ENCODE assay signal across 1 cellular context in the genomic region with DNA sequence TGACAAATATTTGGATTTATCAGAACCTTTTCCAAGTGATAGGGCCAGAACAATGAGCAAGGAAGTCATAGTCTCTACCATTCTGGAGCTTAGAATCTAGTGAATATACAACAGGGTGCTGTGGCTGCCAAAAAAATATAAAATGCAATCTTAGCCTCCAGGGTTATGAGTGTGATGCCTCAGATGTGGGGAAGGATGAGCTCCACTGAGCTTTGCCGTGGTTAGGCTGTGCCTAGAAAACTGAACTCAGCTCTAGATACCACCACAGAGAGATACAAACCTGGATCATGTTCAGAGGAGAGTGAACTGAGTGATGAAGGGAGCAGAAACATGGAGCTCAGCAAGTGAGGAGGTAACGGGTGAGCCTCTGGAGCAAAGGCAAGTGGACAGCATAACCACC.
TF ChIP-seq lines count a peak whose summit lies in the region.

No MANE protein-coding gene starts in this region.

TF ChIP-seq in GM23338, 12 proteins besides CTCF, POLR2A, EP300 and RAD21 (continued from another document):
- TF ChIP-seq, protein P1, sequence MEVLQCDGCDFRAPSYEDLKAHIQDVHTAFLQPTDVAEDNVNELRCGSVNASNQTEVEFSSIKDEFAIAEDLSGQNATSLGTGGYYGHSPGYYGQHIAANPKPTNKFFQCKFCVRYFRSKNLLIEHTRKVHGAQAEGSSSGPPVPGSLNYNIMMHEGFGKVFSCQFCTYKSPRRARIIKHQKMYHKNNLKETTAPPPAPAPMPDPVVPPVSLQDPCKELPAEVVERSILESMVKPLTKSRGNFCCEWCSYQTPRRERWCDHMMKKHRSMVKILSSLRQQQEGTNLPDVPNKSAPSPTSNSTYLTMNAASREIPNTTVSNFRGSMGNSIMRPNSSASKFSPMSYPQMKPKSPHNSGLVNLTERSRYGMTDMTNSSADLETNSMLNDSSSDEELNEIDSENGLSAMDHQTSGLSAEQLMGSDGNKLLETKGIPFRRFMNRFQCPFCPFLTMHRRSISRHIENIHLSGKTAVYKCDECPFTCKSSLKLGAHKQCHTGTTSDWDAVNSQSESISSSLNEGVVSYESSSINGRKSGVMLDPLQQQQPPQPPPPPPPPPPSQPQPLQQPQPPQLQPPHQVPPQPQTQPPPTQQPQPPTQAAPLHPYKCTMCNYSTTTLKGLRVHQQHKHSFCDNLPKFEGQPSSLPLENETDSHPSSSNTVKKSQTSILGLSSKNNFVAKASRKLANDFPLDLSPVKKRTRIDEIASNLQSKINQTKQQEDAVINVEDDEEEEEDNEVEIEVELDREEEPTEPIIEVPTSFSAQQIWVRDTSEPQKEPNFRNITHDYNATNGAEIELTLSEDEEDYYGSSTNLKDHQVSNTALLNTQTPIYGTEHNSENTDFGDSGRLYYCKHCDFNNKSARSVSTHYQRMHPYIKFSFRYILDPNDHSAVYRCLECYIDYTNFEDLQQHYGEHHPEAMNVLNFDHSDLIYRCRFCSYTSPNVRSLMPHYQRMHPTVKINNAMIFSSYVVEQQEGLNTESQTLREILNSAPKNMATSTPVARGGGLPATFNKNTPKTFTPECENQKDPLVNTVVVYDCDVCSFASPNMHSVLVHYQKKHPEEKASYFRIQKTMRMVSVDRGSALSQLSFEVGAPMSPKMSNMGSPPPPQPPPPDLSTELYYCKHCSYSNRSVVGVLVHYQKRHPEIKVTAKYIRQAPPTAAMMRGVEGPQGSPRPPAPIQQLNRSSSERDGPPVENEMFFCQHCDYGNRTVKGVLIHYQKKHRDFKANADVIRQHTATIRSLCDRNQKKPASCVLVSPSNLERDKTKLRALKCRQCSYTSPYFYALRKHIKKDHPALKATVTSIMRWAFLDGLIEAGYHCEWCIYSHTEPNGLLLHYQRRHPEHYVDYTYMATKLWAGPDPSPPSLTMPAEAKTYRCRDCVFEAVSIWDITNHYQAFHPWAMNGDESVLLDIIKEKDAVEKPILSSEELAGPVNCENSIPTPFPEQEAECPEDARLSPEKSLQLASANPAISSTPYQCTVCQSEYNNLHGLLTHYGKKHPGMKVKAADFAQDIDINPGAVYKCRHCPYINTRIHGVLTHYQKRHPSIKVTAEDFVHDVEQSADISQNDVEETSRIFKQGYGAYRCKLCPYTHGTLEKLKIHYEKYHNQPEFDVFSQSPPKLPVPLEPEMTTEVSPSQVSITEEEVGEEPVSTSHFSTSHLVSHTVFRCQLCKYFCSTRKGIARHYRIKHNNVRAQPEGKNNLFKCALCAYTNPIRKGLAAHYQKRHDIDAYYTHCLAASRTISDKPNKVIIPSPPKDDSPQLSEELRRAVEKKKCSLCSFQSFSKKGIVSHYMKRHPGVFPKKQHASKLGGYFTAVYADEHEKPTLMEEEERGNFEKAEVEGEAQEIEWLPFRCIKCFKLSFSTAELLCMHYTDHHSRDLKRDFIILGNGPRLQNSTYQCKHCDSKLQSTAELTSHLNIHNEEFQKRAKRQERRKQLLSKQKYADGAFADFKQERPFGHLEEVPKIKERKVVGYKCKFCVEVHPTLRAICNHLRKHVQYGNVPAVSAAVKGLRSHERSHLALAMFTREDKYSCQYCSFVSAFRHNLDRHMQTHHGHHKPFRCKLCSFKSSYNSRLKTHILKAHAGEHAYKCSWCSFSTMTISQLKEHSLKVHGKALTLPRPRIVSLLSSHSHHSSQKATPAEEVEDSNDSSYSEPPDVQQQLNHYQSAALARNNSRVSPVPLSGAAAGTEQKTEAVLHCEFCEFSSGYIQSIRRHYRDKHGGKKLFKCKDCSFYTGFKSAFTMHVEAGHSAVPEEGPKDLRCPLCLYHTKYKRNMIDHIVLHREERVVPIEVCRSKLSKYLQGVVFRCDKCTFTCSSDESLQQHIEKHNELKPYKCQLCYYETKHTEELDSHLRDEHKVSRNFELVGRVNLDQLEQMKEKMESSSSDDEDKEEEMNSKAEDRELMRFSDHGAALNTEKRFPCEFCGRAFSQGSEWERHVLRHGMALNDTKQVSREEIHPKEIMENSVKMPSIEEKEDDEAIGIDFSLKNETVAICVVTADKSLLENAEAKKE (CRISPR knock-in tag; IDR thresholded peaks at IDR 0.05): no peak
- TF ChIP-seq EZH2 (IDR thresholded peaks at IDR 0.05; ENCODE audit: low read depth, unreplicated experiment): no peak
- TF ChIP-seq, protein P2, sequence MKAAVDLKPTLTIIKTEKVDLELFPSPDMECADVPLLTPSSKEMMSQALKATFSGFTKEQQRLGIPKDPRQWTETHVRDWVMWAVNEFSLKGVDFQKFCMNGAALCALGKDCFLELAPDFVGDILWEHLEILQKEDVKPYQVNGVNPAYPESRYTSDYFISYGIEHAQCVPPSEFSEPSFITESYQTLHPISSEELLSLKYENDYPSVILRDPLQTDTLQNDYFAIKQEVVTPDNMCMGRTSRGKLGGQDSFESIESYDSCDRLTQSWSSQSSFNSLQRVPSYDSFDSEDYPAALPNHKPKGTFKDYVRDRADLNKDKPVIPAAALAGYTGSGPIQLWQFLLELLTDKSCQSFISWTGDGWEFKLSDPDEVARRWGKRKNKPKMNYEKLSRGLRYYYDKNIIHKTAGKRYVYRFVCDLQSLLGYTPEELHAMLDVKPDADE (IDR thresholded peaks at IDR 0.05): no peak
- TF ChIP-seq ZNF114 (CRISPR knock-in tag; IDR thresholded peaks at IDR 0.05): no peak
- no peak for TF ChIP-seq JUNB (IDR thresholded peaks at IDR 0.05; ENCODE audit: unreplicated experiment)
- no peak for TF ChIP-seq STAT1 (IDR thresholded peaks at IDR 0.05; ENCODE audit: unreplicated experiment)
- no peak for TF ChIP-seq POLR2AphosphoS5 (IDR thresholded peaks at IDR 0.05; ENCODE audit: low read depth)
- TF ChIP-seq NANOG (IDR thresholded peaks at IDR 0.05; ENCODE audit: borderline replicate concordance): no peak
- TF ChIP-seq ZNF331 (CRISPR knock-in tag; IDR thresholded peaks at IDR 0.05; ENCODE audit: low read depth): no peak
- no peak for TF ChIP-seq EZH2phosphoT487 (IDR thresholded peaks at IDR 0.05; ENCODE audit: unreplicated experiment)
- no peak for TF ChIP-seq CREB1 (CRISPR knock-in tag; IDR thresholded peaks at IDR 0.05; ENCODE audit: low read depth)
